17 cellular contexts compared by ENCODE assay signal in the genomic region with DNA sequence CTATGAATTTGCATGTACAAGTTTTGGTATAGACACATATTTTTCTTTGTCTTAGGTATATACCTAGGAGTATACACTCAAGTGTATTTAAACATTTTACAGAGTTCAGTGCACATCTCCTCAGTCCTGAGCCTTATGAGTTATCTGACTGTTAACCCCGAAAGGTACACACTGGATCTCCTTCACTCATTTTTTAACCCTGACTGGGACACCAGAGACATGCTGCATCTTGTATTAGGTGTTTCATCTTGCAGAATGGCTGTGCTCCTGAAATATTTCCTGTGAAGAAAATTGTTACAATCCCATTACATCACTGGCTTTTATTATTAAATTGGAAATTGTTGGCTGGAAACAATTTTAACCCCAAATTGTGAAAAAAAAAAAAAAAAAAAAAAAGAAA. TPM values are rescaled to one million over a fixed set of nuclear protein-coding genes. Genes with fewer than 3 reads are reported as not detected.
A peak's percentile ranks its signal among the peaks of the same experiment; 100 is the strongest.
DNase-seq lines count a peak whose midpoint lies in the region; ATAC-seq, FAIRE-seq and TF ChIP-seq lines count a peak whose summit lies in the region.
"Had no signal": no experiment of that assay in that cellular context is flagged by ENCODE, and none has a peak within 500 bp of the region (broad histone marks: within the 10 kb centered on the region; RNA-seq: fewer than 3 reads in every experiment).

No MANE protein-coding gene starts in this region.

- ATAC-seq in natural killer cell treated with Interleukin-12 subunit alpha and Interleukin-12 subunit beta and Interleukin-15 and Interleukin-18, amount 100 ng/mL, for 72 hours: no peak

- WGBS in transverse colon (ENCODE audit: low coverage in 1 of 2), 2 donors: 86 to 89% methylated on average over 1 of the region's 1 CpG

- H3K9me3 ChIP-seq in keratinocyte (ENCODE audit: control insufficient read depth, low read depth, low read length) (no peaks in the 10 kb centered on the region), transverse colon (peaks cover 0 to 3% of the 10 kb centered on the region in 2 donors)

- H3K4me3 Mint-ChIP-seq in natural killer cell treated with Interleukin-12 subunit alpha and Interleukin-12 subunit beta and Interleukin-15 and Interleukin-18, amount 100 ng/mL, for 72 hours: no peak overlapping the region

- peaks cover 28% of the 10 kb centered on the region for H3K79me2 ChIP-seq in keratinocyte (ENCODE audit: control insufficient read depth, insufficient read depth, low read length)

- no peaks in the 10 kb centered on the region for H3K9me3 Mint-ChIP-seq in natural killer cell treated with Interleukin-12 subunit alpha and Interleukin-12 subunit beta and Interleukin-15 and Interleukin-18, amount 100 ng/mL, for 72 hours

- no peak overlapping the region for H3K9ac ChIP-seq in keratinocyte (ENCODE audit: control insufficient read depth, extremely low read depth, insufficient read depth, low read length)

- H3K4me3 ChIP-seq in keratinocyte (ENCODE audit: control insufficient read depth in 2 of 3, extremely low read depth in 1 of 3, insufficient read depth in 2 of 3, low read depth in 1 of 3, low read length in 3 of 3) (no peak overlapping the region), transverse colon (no peak overlapping the region)
- H3K4me3 ChIP-seq: MG63, PC-9 had no signal

- dilution Hi-C loops in keratinocyte (cut with MboI; ENCODE audit: extremely low pct_ligation_motif_present, low sequenced_read_pairs): no loop called here

- FAIRE-seq in keratinocyte (lab: Jason Lieb, UNC): peak; percentile 51

- H3K9me1 ChIP-seq in keratinocyte (ENCODE audit: control insufficient read depth, extremely low read depth, insufficient read depth, low read length): no peaks in the 10 kb centered on the region

- no peak overlapping the region for H3K27ac Mint-ChIP-seq in natural killer cell treated with Interleukin-12 subunit alpha and Interleukin-12 subunit beta and Interleukin-15 and Interleukin-18, amount 100 ng/mL, for 72 hours

- TF ChIP-seq CTCF in keratinocyte (optimal IDR thresholded peaks at IDR 0.05 in 1 of 3, IDR thresholded peaks at IDR 0.05 in 1 of 3, conservative IDR thresholded peaks at IDR 0.05 in 1 of 3; ENCODE audit: extremely low read depth in 1 of 3, insufficient read depth in 2 of 3, low read length in 3 of 3) (no peak), transverse colon (IDR thresholded peaks at IDR 0.05) (no peak)

- H3K4me1 Mint-ChIP-seq in natural killer cell treated with Interleukin-12 subunit alpha and Interleukin-12 subunit beta and Interleukin-15 and Interleukin-18, amount 100 ng/mL, for 72 hours (ENCODE audit: low read depth in 2 of 2): no peaks in the 10 kb centered on the region

- DNase-seq in HPDE6-E6E7 (ENCODE audit: extremely low spot score) (peak; percentile 63), epithelial cell of prostate (ENCODE audit: low read depth, low spot score) (peak; percentile 41), keratinocyte (ENCODE audit: low read depth, low spot score) (peak; percentile 48), transverse colon (no peak), GM19240 (ENCODE audit: insufficient read length, low spot score) (no peak)
- DNase-seq in natural killer cell treated with Interleukin-12 subunit alpha and Interleukin-12 subunit beta and Interleukin-15 and Interleukin-18, amount 100 ng/mL, for 72 hours (ENCODE audit: low spot score): no peak
- DNase-seq in activated T-cell treated with anti-CD3 and anti-CD28 coated beads, Interleukin-2, amount 50 U/mL, for 1 hour: no peak
- DNase-seq: Calu3, DND-41, H7, KBM-7, MG63, NCI-H1694, NCI-H2029 treated with DMSO at 0.1 percent for 48 hours, NCI-H526 treated with DMSO at 0.1 percent for 48 hours, PC-9, SHP77 treated with DMSO at 0.1 percent for 48 hours had no signal

- peaks cover 0 to 4% of the 10 kb centered on the region in 2 experiments for H3K36me3 ChIP-seq in keratinocyte (ENCODE audit: control insufficient read depth in 2 of 2, extremely low read depth in 1 of 2, insufficient read depth in 2 of 2, low read length in 2 of 2)
- no peaks in the 10 kb centered on the region for H3K36me3 ChIP-seq in transverse colon

- H3K27me3 ChIP-seq in keratinocyte (ENCODE audit: control insufficient read depth, extremely low read depth, insufficient read depth, low read length) (no peaks in the 10 kb centered on the region), transverse colon (no peaks in the 10 kb centered on the region)
- H3K27me3 ChIP-seq: MG63 had no signal

- in situ Hi-C loops in transverse colon (cut with MboI; ENCODE audit: low pct_ligation_motif_present in 1 of 4, low pct_unique_long_range_greater_than_20kb in 1 of 4, low sequenced_read_pairs in 3 of 4): no loop called here

- TF ChIP-seq EP300 in transverse colon (IDR thresholded peaks at IDR 0.05; ENCODE audit: low read depth): no peak

- intact Hi-C loops in transverse colon (cut with DNase I; ENCODE audit: low total_unique reads): no loop called here

- H2AFZ ChIP-seq in keratinocyte (ENCODE audit: control insufficient read depth, low read length): no peak overlapping the region
- H2AFZ ChIP-seq: PC-9 had no signal

- no peak for TF ChIP-seq POLR2A in transverse colon (IDR thresholded peaks at IDR 0.05)

- peak overlapping the region; percentile 85 for H3K27ac ChIP-seq in epithelial cell of prostate
- H3K27ac ChIP-seq in keratinocyte (ENCODE audit: control insufficient read depth, insufficient read depth, low read length): peak overlapping the region; percentile 72
- peak overlapping the region; percentile 76 to 99 (median 98) for H3K27ac ChIP-seq in transverse colon
- H3K27ac ChIP-seq: PC-9 had no signal

- no peaks in the 10 kb centered on the region for H4K20me1 ChIP-seq in keratinocyte (ENCODE audit: control insufficient read depth, extremely low read depth, insufficient read depth, low read length)

- H3K27me3 Mint-ChIP-seq in natural killer cell treated with Interleukin-12 subunit alpha and Interleukin-12 subunit beta and Interleukin-15 and Interleukin-18, amount 100 ng/mL, for 72 hours: peaks cover 0 to 11% of the 10 kb centered on the region in 2 donors

- H3K4me1 ChIP-seq in keratinocyte (ENCODE audit: control insufficient read depth, extremely low read depth, insufficient read depth, low read length) (peaks cover 49% of the 10 kb centered on the region), transverse colon (peaks cover 11 to 46% (median 31%) of the 10 kb centered on the region in 4 donors)

- H3K4me2 ChIP-seq in keratinocyte (ENCODE audit: control insufficient read depth, extremely low read depth, insufficient read depth, low read depth, low read length): peak overlapping the region; percentile 4
- H3K4me2 ChIP-seq: PC-9 had no signal

- no peaks in the 10 kb centered on the region for H3K36me3 Mint-ChIP-seq in natural killer cell treated with Interleukin-12 subunit alpha and Interleukin-12 subunit beta and Interleukin-15 and Interleukin-18, amount 100 ng/mL, for 72 hours

RNA-seq across cellular contexts. Expression of a gene that starts 15.3 kb away (rescaled TPM):
- polyA plus RNA-seq in keratinocyte: 21.1 to 47.8 TPM (median 28.9 TPM) in 3 replicates
- 19.1 TPM for polyA plus RNA-seq in keratinocyte (2011; ENCODE audit: low read depth)
- 37.9 and 50.8 TPM in 2 replicates for polyA plus RNA-seq in keratinocyte (2011; cell fraction: cytosol; rRNA removed)
- 28.1 and 28.2 TPM in 2 replicates for polyA plus RNA-seq in keratinocyte (2011; cell fraction: nucleus; rRNA removed)
- polyA plus RNA-seq in keratinocyte (2012; ENCODE audit: low replicate concordance): 18.1 and 37.9 TPM in 2 replicates
- 32.1 to 41.8 TPM (median 37.0 TPM) in 3 replicates for polyA minus RNA-seq in keratinocyte
- 27.6 TPM for polyA minus RNA-seq in keratinocyte (2011; cell fraction: cytosol; rRNA and poly(A)+ RNA removed)
- 16.5 and 37.0 TPM in 2 replicates for polyA minus RNA-seq in keratinocyte (2011; cell fraction: nucleus; rRNA and poly(A)+ RNA removed)
- total RNA-seq in transverse colon: 10 to 100 TPM; 34.3 to 82.0 (median 45.1) TPM
- not detected for total RNA-seq in natural killer cell treated with Interleukin-12 subunit alpha and Interleukin-12 subunit beta and Interleukin-15 and Interleukin-18, amount 100 ng/mL, for 72 hours

Comparison
In these comparisons a context has a peak if more than half of its experiments do, and no peak if none do; other contexts are left out.
1. DNase-seq: peak in HPDE6-E6E7 (single experiment), epithelial cell of prostate (single experiment) and keratinocyte (single experiment); none in transverse colon (single experiment), natural killer cell treated with Interleukin-12 subunit alpha and Interleukin-12 subunit beta and Interleukin-15 and Interleukin-18, amount 100 ng/mL, for 72 hours (single experiment), GM19240 (single experiment) and activated T-cell treated with anti-CD3 and anti-CD28 coated beads, Interleukin-2, amount 50 U/mL, for 1 hour (single experiment).
2. RNA of a gene that starts 15.3 kb away (total RNA-seq): 34.3 to 82.0 TPM in transverse colon; not detected in natural killer cell treated with Interleukin-12 subunit alpha and Interleukin-12 subunit beta and Interleukin-15 and Interleukin-18, amount 100 ng/mL, for 72 hours; every median in the first group is over 10 times any median in the second.
3. Peak in every context shown above with its lines, with median percentiles within 50 percentile points of each other: H3K27ac ChIP-seq.